1 cellular context compared by ENCODE assay signal in the genomic region with DNA sequence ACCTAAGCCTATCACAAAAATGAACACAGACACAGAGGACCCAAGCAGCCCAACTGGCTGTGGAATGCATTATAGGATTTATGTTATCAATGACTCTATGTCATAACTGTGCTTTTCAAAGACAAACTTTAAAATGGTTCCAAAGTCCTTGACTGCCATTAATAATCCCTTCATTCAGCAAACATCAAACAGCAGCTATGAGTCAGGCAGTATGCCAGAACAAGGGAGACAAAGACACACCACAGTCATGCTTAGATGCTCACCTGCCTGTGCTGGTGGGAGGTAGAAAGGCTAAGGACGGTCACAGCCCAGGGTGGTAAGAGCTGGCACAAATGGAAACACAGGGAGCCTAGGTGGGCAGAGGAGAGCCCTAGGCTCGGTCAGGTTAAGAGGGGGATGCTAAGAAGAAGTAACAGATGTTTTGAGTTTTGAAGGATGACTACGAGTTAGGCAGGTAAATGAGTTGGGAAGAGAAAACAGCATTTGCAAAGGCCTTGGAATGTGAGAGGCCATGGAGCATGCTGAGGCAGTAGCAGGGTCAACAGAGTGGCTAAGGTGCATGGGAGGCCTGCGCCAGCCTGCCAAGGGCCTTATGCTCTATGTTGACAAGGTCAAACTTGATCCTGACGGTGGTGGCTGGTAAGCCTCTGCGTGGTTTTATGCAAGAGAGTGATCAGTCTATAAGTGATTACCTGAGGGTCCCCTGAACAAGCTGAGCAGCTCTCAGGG.
TF ChIP-seq lines count a peak whose summit lies in the region.

No MANE protein-coding gene starts in this region.

TF ChIP-seq in HepG2, 621 proteins besides CTCF, POLR2A, EP300 and RAD21 (continued from another document and continues in another):
- TF ChIP-seq, protein P1, sequence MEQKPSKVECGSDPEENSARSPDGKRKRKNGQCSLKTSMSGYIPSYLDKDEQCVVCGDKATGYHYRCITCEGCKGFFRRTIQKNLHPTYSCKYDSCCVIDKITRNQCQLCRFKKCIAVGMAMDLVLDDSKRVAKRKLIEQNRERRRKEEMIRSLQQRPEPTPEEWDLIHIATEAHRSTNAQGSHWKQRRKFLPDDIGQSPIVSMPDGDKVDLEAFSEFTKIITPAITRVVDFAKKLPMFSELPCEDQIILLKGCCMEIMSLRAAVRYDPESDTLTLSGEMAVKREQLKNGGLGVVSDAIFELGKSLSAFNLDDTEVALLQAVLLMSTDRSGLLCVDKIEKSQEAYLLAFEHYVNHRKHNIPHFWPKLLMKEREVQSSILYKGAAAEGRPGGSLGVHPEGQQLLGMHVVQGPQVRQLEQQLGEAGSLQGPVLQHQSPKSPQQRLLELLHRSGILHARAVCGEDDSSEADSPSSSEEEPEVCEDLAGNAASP (CRISPR knock-in tag; IDR thresholded peaks at IDR 0.05; ENCODE audit: borderline replicate concordance) = no peak
- TF ChIP-seq, protein P2, sequence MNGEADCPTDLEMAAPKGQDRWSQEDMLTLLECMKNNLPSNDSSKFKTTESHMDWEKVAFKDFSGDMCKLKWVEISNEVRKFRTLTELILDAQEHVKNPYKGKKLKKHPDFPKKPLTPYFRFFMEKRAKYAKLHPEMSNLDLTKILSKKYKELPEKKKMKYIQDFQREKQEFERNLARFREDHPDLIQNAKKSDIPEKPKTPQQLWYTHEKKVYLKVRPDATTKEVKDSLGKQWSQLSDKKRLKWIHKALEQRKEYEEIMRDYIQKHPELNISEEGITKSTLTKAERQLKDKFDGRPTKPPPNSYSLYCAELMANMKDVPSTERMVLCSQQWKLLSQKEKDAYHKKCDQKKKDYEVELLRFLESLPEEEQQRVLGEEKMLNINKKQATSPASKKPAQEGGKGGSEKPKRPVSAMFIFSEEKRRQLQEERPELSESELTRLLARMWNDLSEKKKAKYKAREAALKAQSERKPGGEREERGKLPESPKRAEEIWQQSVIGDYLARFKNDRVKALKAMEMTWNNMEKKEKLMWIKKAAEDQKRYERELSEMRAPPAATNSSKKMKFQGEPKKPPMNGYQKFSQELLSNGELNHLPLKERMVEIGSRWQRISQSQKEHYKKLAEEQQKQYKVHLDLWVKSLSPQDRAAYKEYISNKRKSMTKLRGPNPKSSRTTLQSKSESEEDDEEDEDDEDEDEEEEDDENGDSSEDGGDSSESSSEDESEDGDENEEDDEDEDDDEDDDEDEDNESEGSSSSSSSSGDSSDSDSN (CRISPR knock-in tag; IDR thresholded peaks at IDR 0.05) = no peak
- no peak for TF ChIP-seq ZSCAN22 (CRISPR knock-in tag; IDR thresholded peaks at IDR 0.05)
- no peak for TF ChIP-seq PHB2 (IDR thresholded peaks at IDR 0.05; ENCODE audit: partially characterized antibody)
- TF ChIP-seq RBM22 (optimal IDR thresholded peaks at IDR 0.05; ENCODE audit: low read length) = no peak
- TF ChIP-seq ZNF484 (CRISPR knock-in tag; IDR thresholded peaks at IDR 0.05; ENCODE audit: borderline replicate concordance, low read depth) = no peak
- no peak for TF ChIP-seq ZSCAN31 (CRISPR knock-in tag; IDR thresholded peaks at IDR 0.05; ENCODE audit: low read depth)
- no peak for TF ChIP-seq TP53 (CRISPR knock-in tag; conservative IDR thresholded peaks at IDR 0.05)
- TF ChIP-seq, protein P3, sequence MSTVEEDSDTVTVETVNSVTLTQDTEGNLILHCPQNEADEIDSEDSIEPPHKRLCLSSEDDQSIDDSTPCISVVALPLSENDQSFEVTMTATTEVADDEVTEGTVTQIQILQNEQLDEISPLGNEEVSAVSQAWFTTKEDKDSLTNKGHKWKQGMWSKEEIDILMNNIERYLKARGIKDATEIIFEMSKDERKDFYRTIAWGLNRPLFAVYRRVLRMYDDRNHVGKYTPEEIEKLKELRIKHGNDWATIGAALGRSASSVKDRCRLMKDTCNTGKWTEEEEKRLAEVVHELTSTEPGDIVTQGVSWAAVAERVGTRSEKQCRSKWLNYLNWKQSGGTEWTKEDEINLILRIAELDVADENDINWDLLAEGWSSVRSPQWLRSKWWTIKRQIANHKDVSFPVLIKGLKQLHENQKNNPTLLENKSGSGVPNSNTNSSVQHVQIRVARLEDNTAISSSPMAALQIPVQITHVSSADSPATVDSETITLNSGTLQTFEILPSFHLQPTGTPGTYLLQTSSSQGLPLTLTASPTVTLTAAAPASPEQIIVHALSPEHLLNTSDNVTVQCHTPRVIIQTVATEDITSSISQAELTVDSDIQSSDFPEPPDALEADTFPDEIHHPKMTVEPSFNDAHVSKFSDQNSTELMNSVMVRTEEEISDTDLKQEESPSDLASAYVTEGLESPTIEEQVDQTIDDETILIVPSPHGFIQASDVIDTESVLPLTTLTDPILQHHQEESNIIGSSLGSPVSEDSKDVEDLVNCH (CRISPR knock-in tag; IDR thresholded peaks at IDR 0.05) = no peak
- TF ChIP-seq ZNF446 (CRISPR knock-in tag; IDR thresholded peaks at IDR 0.05) = no peak
- no peak for TF ChIP-seq CHD4 (IDR thresholded peaks at IDR 0.05; ENCODE audit: borderline replicate concordance, low read length)
- TF ChIP-seq ZNF746 (CRISPR knock-in tag; IDR thresholded peaks at IDR 0.05) = no peak
- no peak for TF ChIP-seq NR2C2 (CRISPR knock-in tag; IDR thresholded peaks at IDR 0.05; ENCODE audit: borderline replicate concordance)
- TF ChIP-seq, protein P4, sequence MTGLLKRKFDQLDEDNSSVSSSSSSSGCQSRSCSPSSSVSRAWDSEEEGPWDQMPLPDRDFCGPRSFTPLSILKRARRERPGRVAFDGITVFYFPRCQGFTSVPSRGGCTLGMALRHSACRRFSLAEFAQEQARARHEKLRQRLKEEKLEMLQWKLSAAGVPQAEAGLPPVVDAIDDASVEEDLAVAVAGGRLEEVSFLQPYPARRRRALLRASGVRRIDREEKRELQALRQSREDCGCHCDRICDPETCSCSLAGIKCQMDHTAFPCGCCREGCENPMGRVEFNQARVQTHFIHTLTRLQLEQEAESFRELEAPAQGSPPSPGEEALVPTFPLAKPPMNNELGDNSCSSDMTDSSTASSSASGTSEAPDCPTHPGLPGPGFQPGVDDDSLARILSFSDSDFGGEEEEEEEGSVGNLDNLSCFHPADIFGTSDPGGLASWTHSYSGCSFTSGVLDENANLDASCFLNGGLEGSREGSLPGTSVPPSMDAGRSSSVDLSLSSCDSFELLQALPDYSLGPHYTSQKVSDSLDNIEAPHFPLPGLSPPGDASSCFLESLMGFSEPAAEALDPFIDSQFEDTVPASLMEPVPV (CRISPR knock-in tag; IDR thresholded peaks at IDR 0.05) = no peak
- no peak for TF ChIP-seq ZBTB42 (CRISPR knock-in tag; IDR thresholded peaks at IDR 0.05)
- TF ChIP-seq, protein P5, sequence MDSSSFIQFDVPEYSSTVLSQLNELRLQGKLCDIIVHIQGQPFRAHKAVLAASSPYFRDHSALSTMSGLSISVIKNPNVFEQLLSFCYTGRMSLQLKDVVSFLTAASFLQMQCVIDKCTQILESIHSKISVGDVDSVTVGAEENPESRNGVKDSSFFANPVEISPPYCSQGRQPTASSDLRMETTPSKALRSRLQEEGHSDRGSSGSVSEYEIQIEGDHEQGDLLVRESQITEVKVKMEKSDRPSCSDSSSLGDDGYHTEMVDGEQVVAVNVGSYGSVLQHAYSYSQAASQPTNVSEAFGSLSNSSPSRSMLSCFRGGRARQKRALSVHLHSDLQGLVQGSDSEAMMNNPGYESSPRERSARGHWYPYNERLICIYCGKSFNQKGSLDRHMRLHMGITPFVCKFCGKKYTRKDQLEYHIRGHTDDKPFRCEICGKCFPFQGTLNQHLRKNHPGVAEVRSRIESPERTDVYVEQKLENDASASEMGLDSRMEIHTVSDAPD (CRISPR knock-in tag; IDR thresholded peaks at IDR 0.05) = no peak; the same call in 1 of the 2 replicates
- TF ChIP-seq, protein P6, sequence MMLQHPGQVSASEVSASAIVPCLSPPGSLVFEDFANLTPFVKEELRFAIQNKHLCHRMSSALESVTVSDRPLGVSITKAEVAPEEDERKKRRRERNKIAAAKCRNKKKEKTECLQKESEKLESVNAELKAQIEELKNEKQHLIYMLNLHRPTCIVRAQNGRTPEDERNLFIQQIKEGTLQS (CRISPR knock-in tag; IDR thresholded peaks at IDR 0.05) = no peak
- TF ChIP-seq ZFP82 (CRISPR knock-in tag; IDR thresholded peaks at IDR 0.05; ENCODE audit: borderline replicate concordance) = no peak
- no peak for TF ChIP-seq ZNF567 (CRISPR knock-in tag; IDR thresholded peaks at IDR 0.05; ENCODE audit: borderline replicate concordance)
- TF ChIP-seq ONECUT2 (CRISPR knock-in tag; IDR thresholded peaks at IDR 0.05) = no peak
- no peak for TF ChIP-seq ZNF577 (CRISPR knock-in tag; IDR thresholded peaks at IDR 0.05; ENCODE audit: borderline replicate concordance, low read depth)
- TF ChIP-seq ARID2 (CRISPR knock-in tag; IDR thresholded peaks at IDR 0.05; ENCODE audit: borderline replicate concordance) = no peak
- TF ChIP-seq MTF1 (CRISPR knock-in tag; IDR thresholded peaks at IDR 0.05) = no peak
- TF ChIP-seq KLF11 (CRISPR knock-in tag; IDR thresholded peaks at IDR 0.05) = no peak
- TF ChIP-seq ZNF264 (CRISPR knock-in tag; IDR thresholded peaks at IDR 0.05) = no peak
- no peak for TF ChIP-seq KDM5B (CRISPR knock-in tag; IDR thresholded peaks at IDR 0.05; ENCODE audit: borderline replicate concordance)
- TF ChIP-seq, protein P7, sequence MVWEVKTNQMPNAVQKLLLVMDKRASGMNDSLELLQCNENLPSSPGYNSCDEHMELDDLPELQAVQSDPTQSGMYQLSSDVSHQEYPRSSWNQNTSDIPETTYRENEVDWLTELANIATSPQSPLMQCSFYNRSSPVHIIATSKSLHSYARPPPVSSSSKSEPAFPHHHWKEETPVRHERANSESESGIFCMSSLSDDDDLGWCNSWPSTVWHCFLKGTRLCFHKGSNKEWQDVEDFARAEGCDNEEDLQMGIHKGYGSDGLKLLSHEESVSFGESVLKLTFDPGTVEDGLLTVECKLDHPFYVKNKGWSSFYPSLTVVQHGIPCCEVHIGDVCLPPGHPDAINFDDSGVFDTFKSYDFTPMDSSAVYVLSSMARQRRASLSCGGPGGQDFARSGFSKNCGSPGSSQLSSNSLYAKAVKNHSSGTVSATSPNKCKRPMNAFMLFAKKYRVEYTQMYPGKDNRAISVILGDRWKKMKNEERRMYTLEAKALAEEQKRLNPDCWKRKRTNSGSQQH (CRISPR knock-in tag; IDR thresholded peaks at IDR 0.05; ENCODE audit: low read depth) = no peak
- no peak for TF ChIP-seq ZNF205 (CRISPR knock-in tag; IDR thresholded peaks at IDR 0.05)
- no peak for TF ChIP-seq SP2 (CRISPR knock-in tag; IDR thresholded peaks at IDR 0.05)
- no peak for TF ChIP-seq ZNF605 (CRISPR knock-in tag; IDR thresholded peaks at IDR 0.05)
- TF ChIP-seq ZNF788 (CRISPR knock-in tag; IDR thresholded peaks at IDR 0.05; ENCODE audit: borderline replicate concordance) = no peak
- no peak for TF ChIP-seq IKZF4 (CRISPR knock-in tag; IDR thresholded peaks at IDR 0.05; ENCODE audit: borderline replicate concordance, low read depth, not compliant biosample characterization)
- TF ChIP-seq NFE2L2 (IDR thresholded peaks at IDR 0.05; ENCODE audit: low read length) = no peak
- TF ChIP-seq GTF3A (CRISPR knock-in tag; conservative IDR thresholded peaks at IDR 0.05) = no peak
- TF ChIP-seq, protein P8, sequence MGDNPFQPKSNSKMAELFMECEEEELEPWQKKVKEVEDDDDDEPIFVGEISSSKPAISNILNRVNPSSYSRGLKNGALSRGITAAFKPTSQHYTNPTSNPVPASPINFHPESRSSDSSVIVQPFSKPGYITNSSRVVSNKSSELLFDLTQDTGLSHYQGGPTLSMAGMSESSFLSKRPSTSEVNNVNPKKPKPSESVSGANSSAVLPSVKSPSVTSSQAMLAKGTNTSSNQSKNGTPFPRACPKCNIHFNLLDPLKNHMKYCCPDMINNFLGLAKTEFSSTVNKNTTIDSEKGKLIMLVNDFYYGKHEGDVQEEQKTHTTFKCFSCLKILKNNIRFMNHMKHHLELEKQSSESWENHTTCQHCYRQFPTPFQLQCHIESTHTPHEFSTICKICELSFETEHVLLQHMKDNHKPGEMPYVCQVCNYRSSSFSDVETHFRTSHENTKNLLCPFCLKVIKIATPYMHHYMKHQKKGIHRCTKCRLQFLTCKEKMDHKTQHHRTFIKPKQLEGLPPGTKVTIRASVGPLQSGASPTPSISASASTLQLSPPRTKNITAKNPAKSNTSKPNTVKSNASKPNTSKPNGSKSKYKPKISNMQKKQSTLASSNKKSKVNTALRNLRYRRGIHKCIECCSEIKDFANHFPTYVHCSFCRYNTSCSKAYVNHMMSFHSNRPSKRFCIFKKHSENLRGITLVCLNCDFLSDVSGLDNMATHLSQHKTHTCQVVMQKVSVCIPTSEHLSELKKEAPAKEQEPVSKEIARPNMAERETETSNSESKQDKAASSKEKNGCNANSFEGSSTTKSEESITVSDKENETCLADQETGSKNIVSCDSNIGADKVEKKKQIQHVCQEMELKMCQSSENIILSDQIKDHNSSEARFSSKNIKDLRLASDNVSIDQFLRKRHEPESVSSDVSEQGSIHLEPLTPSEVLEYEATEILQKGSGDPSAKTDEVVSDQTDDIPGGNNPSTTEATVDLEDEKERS (CRISPR knock-in tag; IDR thresholded peaks at IDR 0.05) = no peak
- no peak for TF ChIP-seq HES4 (CRISPR knock-in tag; IDR thresholded peaks at IDR 0.05; ENCODE audit: borderline replicate concordance)
- TF ChIP-seq TAF1 (CRISPR knock-in tag; IDR thresholded peaks at IDR 0.05) = 0 out of 2 replicates have a peak, but pooled peaks have one; percentile 13
- no peak for TF ChIP-seq ZMYM2 (CRISPR knock-in tag; IDR thresholded peaks at IDR 0.05)
- TF ChIP-seq ZNF451 (CRISPR knock-in tag; IDR thresholded peaks at IDR 0.05) = no peak
- no peak for TF ChIP-seq RFXAP (CRISPR knock-in tag; IDR thresholded peaks at IDR 0.05; ENCODE audit: borderline replicate concordance)
- TF ChIP-seq GABPB1 (CRISPR knock-in tag; IDR thresholded peaks at IDR 0.05) = no peak
- TF ChIP-seq ZNF878 (CRISPR knock-in tag; IDR thresholded peaks at IDR 0.05) = no peak
- TF ChIP-seq, protein P9, sequence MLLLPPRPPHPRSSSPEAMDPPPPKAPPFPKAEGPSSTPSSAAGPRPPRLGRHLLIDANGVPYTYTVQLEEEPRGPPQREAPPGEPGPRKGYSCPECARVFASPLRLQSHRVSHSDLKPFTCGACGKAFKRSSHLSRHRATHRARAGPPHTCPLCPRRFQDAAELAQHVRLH (CRISPR knock-in tag; IDR thresholded peaks at IDR 0.05; ENCODE audit: borderline replicate concordance, low read depth) = no peak
- TF ChIP-seq ELF4 (CRISPR knock-in tag; IDR thresholded peaks at IDR 0.05; ENCODE audit: borderline replicate concordance) = no peak
- TF ChIP-seq SOX13 (IDR thresholded peaks at IDR 0.05) = no peak
- TF ChIP-seq SOX13 (CRISPR knock-in tag; conservative IDR thresholded peaks at IDR 0.05 in 1 of 2, IDR thresholded peaks at IDR 0.05 in 1 of 2) = peak in 1 of 2 experiments; percentile 79; a peak in 2 of 4 replicates
- 0 out of 2 replicates have a peak, but pooled peaks have one; percentile 34 for TF ChIP-seq POLR2G (IDR thresholded peaks at IDR 0.05; ENCODE audit: low read depth, low read length)
- no peak for TF ChIP-seq ZNF383 (CRISPR knock-in tag; IDR thresholded peaks at IDR 0.05; ENCODE audit: borderline replicate concordance)
- TF ChIP-seq, protein P10, sequence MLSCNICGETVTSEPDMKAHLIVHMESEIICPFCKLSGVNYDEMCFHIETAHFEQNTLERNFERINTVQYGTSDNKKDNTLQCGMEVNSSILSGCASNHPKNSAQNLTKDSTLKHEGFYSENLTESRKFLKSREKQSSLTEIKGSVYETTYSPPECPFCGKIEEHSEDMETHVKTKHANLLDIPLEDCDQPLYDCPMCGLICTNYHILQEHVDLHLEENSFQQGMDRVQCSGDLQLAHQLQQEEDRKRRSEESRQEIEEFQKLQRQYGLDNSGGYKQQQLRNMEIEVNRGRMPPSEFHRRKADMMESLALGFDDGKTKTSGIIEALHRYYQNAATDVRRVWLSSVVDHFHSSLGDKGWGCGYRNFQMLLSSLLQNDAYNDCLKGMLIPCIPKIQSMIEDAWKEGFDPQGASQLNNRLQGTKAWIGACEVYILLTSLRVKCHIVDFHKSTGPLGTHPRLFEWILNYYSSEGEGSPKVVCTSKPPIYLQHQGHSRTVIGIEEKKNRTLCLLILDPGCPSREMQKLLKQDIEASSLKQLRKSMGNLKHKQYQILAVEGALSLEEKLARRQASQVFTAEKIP (CRISPR knock-in tag; IDR thresholded peaks at IDR 0.05; ENCODE audit: borderline replicate concordance) = no peak
- TF ChIP-seq ZSCAN29 (CRISPR knock-in tag; conservative IDR thresholded peaks at IDR 0.05) = no peak
